27 cellular contexts compared by ENCODE assay signal in genomic region chr17:65967372-65967771, GRCh38.
"Had no signal": no experiment of that assay in that cellular context is flagged by ENCODE, and none has a peak within 500 bp of the region (broad histone marks: within the 10 kb centered on the region; RNA-seq: fewer than 3 reads in every experiment).

No MANE protein-coding gene starts in this region.

- H3K36me3 ChIP-seq: left lung, lower lobe of right lung, neural progenitor cell, neutrophil, right atrium auricular region, stomach, thyroid gland, transverse colon, upper lobe of left lung, vagina had no signal

- H3K4me2 ChIP-seq: neural progenitor cell had no signal

- H3K9me3 ChIP-seq: lower lobe of right lung, right atrium auricular region, stomach, testis, thyroid gland, transverse colon, upper lobe of left lung, vagina had no signal

- H3K4me3 ChIP-seq: left lung, lower lobe of right lung, neural progenitor cell, right atrium auricular region, skin epidermis, stomach, testis, thyroid gland, transverse colon, upper lobe of left lung, vagina had no signal

- H3K9ac ChIP-seq: neural progenitor cell had no signal

- H3K4me1 ChIP-seq: left lung, lower lobe of right lung, neural progenitor cell, right atrium auricular region, stomach, testis, thyroid gland, transverse colon, upper lobe of left lung, vagina had no signal

- FAIRE-seq: kidney had no signal

- H3K27me3 ChIP-seq: left lung, neural progenitor cell, neutrophil, right atrium auricular region, stomach, testis, thyroid gland, transverse colon, upper lobe of left lung, vagina had no signal

- H2AFZ ChIP-seq: neural progenitor cell had no signal

- ATAC-seq: left colon; left lung; lower lobe of right lung; naive thymus-derived CD8-positive, alpha-beta T cell; sciatic nerve; stimulated activated naive B cell treated with anti-CD40 and anti-IgM and Interleukin-4, amounts not matched to agents 10 μg/mL and 1 μg/mL and 100 μg/mL, for 72 hours; stimulated activated naive CD8-positive, alpha-beta T cell treated with anti-CD3 and anti-CD28 coated beads, Interleukin-15, Interleukin-2, amounts not matched to agents 100 U/mL and 50 U/mL, for 24 hours had no signal

- DNase-seq: hypothalamus; immature natural killer cell; kidney; left colon; left lung; lower lobe of right lung; mammary epithelial cell; mesenchymal stem cell; naive thymus-derived CD8-positive, alpha-beta T cell; occipital lobe; stimulated activated CD4-positive, alpha-beta T cell treated with anti-CD3 and anti-CD28 coated beads, Interleukin-12 subunit alpha, Interleukin-12 subunit beta, amount 100 ng/mL, for 4 hours; stimulated activated CD4-positive, alpha-beta T cell treated with anti-CD3 and anti-CD28 coated beads, Interleukin-15, amount 100 ng/mL, for 24 hours; stimulated activated CD4-positive, alpha-beta T cell treated with anti-CD3 and anti-CD28 coated beads, Interleukin-2, amount 100 ng/mL, for 24 hours; stimulated activated CD4-positive, alpha-beta T cell treated with anti-CD3 and anti-CD28 coated beads, Interleukin-4, amount 100 ng/mL, for 1 hour; stimulated activated naive B cell treated with anti-CD40 and anti-IgM and Interleukin-4, amounts not matched to agents 10 μg/mL and 1 μg/mL and 100 μg/mL, for 72 hours; stimulated activated naive CD8-positive, alpha-beta T cell treated with anti-CD3 and anti-CD28 coated beads, Interleukin-15, Interleukin-2, amounts not matched to agents 100 U/mL and 50 U/mL, for 24 hours; stomach; testis; thyroid gland; transverse colon; upper lobe of left lung had no signal

- H3K27ac ChIP-seq: left lung, lower lobe of right lung, neural progenitor cell, neutrophil, right atrium auricular region, skin epidermis, stomach, testis, thyroid gland, transverse colon, upper lobe of left lung, vagina had no signal
